In genomic region chr9:134776080-134776796, GRCh38 we compare ENCODE assay signal across 2 cellular contexts.
TF ChIP-seq lines count a peak whose summit lies in the region.

No MANE protein-coding gene starts in this region.

TF ChIP-seq in IMR-90, 13 proteins besides CTCF, POLR2A, EP300 and RAD21:
- TF ChIP-seq MAZ (IDR thresholded peaks at IDR 0.05; ENCODE audit: borderline replicate concordance, low read depth, low read length) (no peak), BHLHE40 (IDR thresholded peaks at IDR 0.05; ENCODE audit: low read depth, low read length) (peak; percentile 11; the same call in 1 of the 2 replicates), MXI1 (IDR thresholded peaks at IDR 0.05; ENCODE audit: borderline replicate concordance, low read depth, low read length) (no peak), MAFK (IDR thresholded peaks at IDR 0.05; ENCODE audit: low read depth, low read length) (peak; percentile 74; the same call in 1 of the 2 replicates), CEBPB (IDR thresholded peaks at IDR 0.05; ENCODE audit: low read depth, low read length) (peak; percentile 83), NFE2L2 (IDR thresholded peaks at IDR 0.05; ENCODE audit: low read depth, low read length) (no peak)

TF ChIP-seq in HEK293T, 16 proteins besides CTCF, POLR2A, EP300 and RAD21:
- TF ChIP-seq BHLHE40 (IDR thresholded peaks at IDR 0.05; ENCODE audit: borderline replicate concordance) (no peak), ARNT (IDR thresholded peaks at IDR 0.05) (no peak), LEF1 (IDR thresholded peaks at IDR 0.05; ENCODE audit: borderline replicate concordance) (no peak), L3MBTL2 (conservative IDR thresholded peaks at IDR 0.05) (no peak), HDGF (IDR thresholded peaks at IDR 0.05; ENCODE audit: borderline replicate concordance) (no peak), SP1 (IDR thresholded peaks at IDR 0.05) (no peak), SUZ12 (IDR thresholded peaks at IDR 0.05) (no peak), TARDBP (IDR thresholded peaks at IDR 0.05) (no peak), ZNF384 (IDR thresholded peaks at IDR 0.05) (no peak)
TF ChIP-seq in HEK293T: peak in this region for 0.
